11 cellular contexts compared by ENCODE assay signal in the genomic region with DNA sequence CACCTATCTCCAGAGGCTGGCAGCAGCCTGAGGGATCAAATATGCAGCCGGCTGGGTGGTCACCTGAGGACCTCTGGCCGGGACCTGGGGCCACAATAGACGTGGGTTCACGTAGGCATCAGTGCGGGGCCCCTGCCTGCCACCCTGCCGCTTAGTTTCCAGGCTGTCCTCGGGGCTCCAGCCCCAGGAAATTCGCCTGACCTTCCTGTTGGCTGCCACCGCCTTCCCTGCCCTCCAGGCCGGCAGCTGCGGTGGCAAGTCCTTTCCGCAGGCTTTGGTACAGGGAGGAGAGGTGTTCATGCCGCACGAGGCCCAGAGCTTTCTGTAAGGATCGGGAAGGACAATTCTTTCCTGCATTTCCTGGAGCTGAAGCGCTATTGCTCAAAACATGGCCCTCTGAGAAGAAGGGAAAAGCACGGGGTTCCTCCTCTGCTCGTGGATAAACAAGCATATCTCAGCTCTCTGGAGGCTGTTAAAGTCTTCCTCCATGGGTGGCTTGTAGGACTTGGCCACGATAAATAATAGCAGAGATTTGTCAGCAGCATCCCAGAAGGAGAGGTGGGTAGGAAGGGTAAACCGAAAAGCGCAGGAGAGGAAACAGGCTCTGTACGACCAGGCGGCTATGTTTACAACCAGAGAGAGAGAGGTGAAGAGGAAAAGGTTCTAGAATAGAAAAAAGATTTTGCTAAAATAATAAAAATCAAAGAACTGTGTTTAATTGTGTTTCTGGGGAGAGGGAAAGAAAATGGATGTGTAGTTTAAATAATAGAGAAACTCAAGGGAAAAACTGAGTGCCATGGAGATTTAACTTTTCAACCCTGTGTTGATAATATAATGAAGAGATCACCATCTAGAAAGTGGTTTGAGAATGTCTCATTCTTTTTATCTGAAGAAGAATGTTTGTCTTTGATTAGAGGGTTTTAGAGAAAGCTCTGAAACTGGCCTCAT. TPM values are rescaled to one million over a fixed set of nuclear protein-coding genes. Genes with fewer than 3 reads are reported as not detected.
DNase-seq lines count a peak whose midpoint lies in the region; ATAC-seq, FAIRE-seq and TF ChIP-seq lines count a peak whose summit lies in the region.
"Had no signal": no experiment of that assay in that cellular context is flagged by ENCODE, and none has a peak within 500 bp of the region (broad histone marks: within the 10 kb centered on the region; RNA-seq: fewer than 3 reads in every experiment).

No MANE protein-coding gene starts in this region.

- CTCF ChIA-PET in CD4-positive, alpha-beta T cell (lab: Charles Lee) = no interaction called here

- H3K27me3 ChIP-seq in RWPE2 (ENCODE audit: insufficient read depth, poor library complexity, severe bottlenecking) = no peaks in the 10 kb centered on the region
- no peaks in the 10 kb centered on the region for H3K27me3 ChIP-seq in endodermal cell (ENCODE audit: control insufficient read depth, insufficient read depth, low read length, poor library complexity, severe bottlenecking)
- peaks cover 4 to 25% of the 10 kb centered on the region in 2 donors for H3K27me3 ChIP-seq in mucosa of rectum (ENCODE audit: control insufficient read depth in 2 of 2, insufficient read depth in 2 of 2, low read length in 2 of 2)
- H3K27me3 ChIP-seq in thyroid gland = no peaks in the 10 kb centered on the region
- peaks cover 8 to 10% of the 10 kb centered on the region in 2 donors for H3K27me3 ChIP-seq in small intestine (ENCODE audit: control insufficient read depth in 2 of 2, insufficient read depth in 2 of 2, low read length in 2 of 2)
- peaks cover 45% of the 10 kb centered on the region for H3K27me3 ChIP-seq in CD4-positive, alpha-beta T cell (ENCODE audit: control insufficient read depth, insufficient read depth, low read length)

- H3K9me3 ChIP-seq in RWPE2 (ENCODE audit: severe bottlenecking) (no peaks in the 10 kb centered on the region), endodermal cell (ENCODE audit: control insufficient read depth, low read length) (no peaks in the 10 kb centered on the region), mucosa of rectum (ENCODE audit: control insufficient read depth in 2 of 2, low read length in 2 of 2) (no peaks in the 10 kb centered on the region), thyroid gland (no peaks in the 10 kb centered on the region), small intestine (ENCODE audit: control insufficient read depth, low read depth) (no peaks in the 10 kb centered on the region)
- no peaks in the 10 kb centered on the region for H3K9me3 ChIP-seq in CD4-positive, alpha-beta T cell (ENCODE audit: control insufficient read depth, low read length)

- H3K27me3 Mint-ChIP-seq in endodermal cell (ENCODE audit: insufficient read depth) = no peaks in the 10 kb centered on the region
- H3K27me3 Mint-ChIP-seq in CD4-positive, alpha-beta T cell = peaks cover 76% of the 10 kb centered on the region

- H3K4me3 ChIP-seq in RWPE2 (ENCODE audit: severe bottlenecking) (no peak overlapping the region), endodermal cell (ENCODE audit: low read length) (peak overlapping the region; percentile 92), mucosa of rectum (ENCODE audit: low read length in 2 of 2) (peak overlapping the region in 1 of 2 donors; percentile 22), thyroid gland (replicated peaks in 1 of 3) (no peak overlapping the region), small intestine (ENCODE audit: low read depth in 1 of 2, low read length in 2 of 2) (peak overlapping the region in 1 of 2 donors; percentile 7)

- no peak for ATAC-seq in RWPE2 (ENCODE audit: low read depth)
- ATAC-seq in CD4-positive, alpha-beta T cell (ENCODE audit: poor library complexity) = no peak
- ATAC-seq: T-cell had no signal

- H3K27ac ChIP-seq in RWPE2 (ENCODE audit: poor library complexity, severe bottlenecking) (peak overlapping the region; percentile 99), endodermal cell (ENCODE audit: low read depth, low read length) (no peak overlapping the region), mucosa of rectum (ENCODE audit: low read depth in 2 of 2, low read length in 2 of 2) (peak overlapping the region; percentile 38 to 44), thyroid gland (peak overlapping the region in 2 of 3 donors; percentile 58 to 93), small intestine (ENCODE audit: low read depth in 1 of 2, low read length in 1 of 2) (peak overlapping the region in 1 of 2 donors; percentile 71)
- no peak overlapping the region for H3K27ac ChIP-seq in CD4-positive, alpha-beta T cell (ENCODE audit: low read depth, low read length)

- H3K36me3 Mint-ChIP-seq in endodermal cell (ENCODE audit: low read depth) = peaks cover 64% of the 10 kb centered on the region
- no peaks in the 10 kb centered on the region for H3K36me3 Mint-ChIP-seq in CD4-positive, alpha-beta T cell (ENCODE audit: low read depth)
- H3K36me3 Mint-ChIP-seq: T-cell had no signal

- DNase-seq in RWPE2 (ENCODE audit: low spot score) (no peak), endodermal cell (peak; percentile 49), thyroid gland (no peak), small intestine (no peak), midbrain (lab: John Stamatoyannopoulos, UW) (no peak)
- DNase-seq in CD4-positive, alpha-beta T cell = no peak
- DNase-seq: activated CD4-positive, alpha-beta T cell treated with anti-CD3 and anti-CD28 coated beads, Interleukin-2, amount 50 U/mL, for 4 hours; NCI-H1436; T-cell had no signal

- intact Hi-C loops in thyroid gland (cut with DNase I) = loop anchor here (10.0 kb wide), 1 partner anchor 103 kb away; no protein-coding TSS in a partner anchor
- intact Hi-C loops in CD4-positive, alpha-beta T cell (cut with DNase I, micrococcal nuclease) = no loop called here

- no peak for TF ChIP-seq CTCF in RWPE2 (IDR thresholded peaks at IDR 0.05; ENCODE audit: poor library complexity, severe bottlenecking)
- TF ChIP-seq CTCF in endodermal cell (conservative IDR thresholded peaks at IDR 0.05) = no peak
- no peak for TF ChIP-seq CTCF in thyroid gland (IDR thresholded peaks at IDR 0.05)
- TF ChIP-seq CTCF in CD4-positive, alpha-beta T cell (IDR thresholded peaks at IDR 0.05) = no peak

- H3K9ac ChIP-seq in endodermal cell (ENCODE audit: extremely low read depth, low read length, poor library complexity, severe bottlenecking) (peak overlapping the region; percentile 11), mucosa of rectum (ENCODE audit: low read depth in 1 of 2, low read length in 2 of 2) (peak overlapping the region in 1 of 2 donors; percentile 47)

- POLR2A ChIA-PET in CD4-positive, alpha-beta T cell (lab: Charles Lee) = no interaction called here

- H3K36me3 ChIP-seq in RWPE2 (ENCODE audit: low read depth) = peaks cover 54% of the 10 kb centered on the region
- peaks cover 65% of the 10 kb centered on the region for H3K36me3 ChIP-seq in endodermal cell (ENCODE audit: control insufficient read depth, insufficient read depth, low read length)
- no peaks in the 10 kb centered on the region for H3K36me3 ChIP-seq in mucosa of rectum (ENCODE audit: control insufficient read depth in 2 of 2, insufficient read depth in 2 of 2, low read length in 2 of 2)
- H3K36me3 ChIP-seq in thyroid gland = no peaks in the 10 kb centered on the region
- no peaks in the 10 kb centered on the region for H3K36me3 ChIP-seq in small intestine (ENCODE audit: control insufficient read depth in 2 of 2, insufficient read depth in 2 of 2, low read length in 2 of 2)

- H3K4me1 Mint-ChIP-seq in endodermal cell = peaks cover 48% of the 10 kb centered on the region
- H3K4me1 Mint-ChIP-seq in CD4-positive, alpha-beta T cell (ENCODE audit: low read depth) = no peaks in the 10 kb centered on the region

- peak overlapping the region; percentile 68 for H3K27ac Mint-ChIP-seq in endodermal cell
- no peak overlapping the region for H3K27ac Mint-ChIP-seq in CD4-positive, alpha-beta T cell
- H3K27ac Mint-ChIP-seq: dendritic cell treated with granulocyte-macrophage colony-stimulating factor and Interleukin-4, amounts not matched to agents 40 ng/mL and 50 ng/mL, for 4 days; T-cell had no signal

- FAIRE-seq in small intestine (lab: Jason Lieb, UNC) = no peak

- H3K9me3 Mint-ChIP-seq in endodermal cell = no peaks in the 10 kb centered on the region
- H3K9me3 Mint-ChIP-seq in CD4-positive, alpha-beta T cell = no peaks in the 10 kb centered on the region
- H3K9me3 Mint-ChIP-seq: dendritic cell treated with granulocyte-macrophage colony-stimulating factor and Interleukin-4, amounts not matched to agents 40 ng/mL and 50 ng/mL, for 4 days had no signal

- no peak for TF ChIP-seq POLR2A in thyroid gland (IDR thresholded peaks at IDR 0.05)

- H3K4me3 Mint-ChIP-seq in endodermal cell = peak overlapping the region; percentile 15
- H3K4me3 Mint-ChIP-seq in CD4-positive, alpha-beta T cell = no peak overlapping the region
- H3K4me3 Mint-ChIP-seq: dendritic cell treated with granulocyte-macrophage colony-stimulating factor and Interleukin-4, amounts not matched to agents 40 ng/mL and 50 ng/mL, for 4 days; T-cell had no signal

- 79 to 88% methylated on average over 21 to 23 of the region's 23 CpGs for WGBS in endodermal cell (ENCODE audit: insufficient coverage in 1 of 2, insufficient read length in 1 of 2), 2 experiments
- WGBS in thyroid gland, 2 donors = 68 to 75% methylated on average over 13 to 22 of the region's 23 CpGs
- WGBS in small intestine, 3 donors = 51 to 72% (median 55%) methylated on average over 23 of the region's 23 CpGs

- peaks cover 37% of the 10 kb centered on the region for H3K4me1 ChIP-seq in RWPE2 (ENCODE audit: insufficient read depth, poor library complexity, severe bottlenecking)
- peaks cover 44% of the 10 kb centered on the region for H3K4me1 ChIP-seq in endodermal cell (ENCODE audit: control insufficient read depth, insufficient read depth, low read length)
- H3K4me1 ChIP-seq in mucosa of rectum (ENCODE audit: control insufficient read depth in 2 of 2, insufficient read depth in 2 of 2, low read length in 2 of 2) = peaks cover 9 to 19% of the 10 kb centered on the region in 2 donors
- H3K4me1 ChIP-seq in thyroid gland = peaks cover 44 to 78% of the 10 kb centered on the region in 2 donors
- no peaks in the 10 kb centered on the region for H3K4me1 ChIP-seq in small intestine (ENCODE audit: control insufficient read depth in 2 of 2, insufficient read depth in 1 of 2, low read depth in 1 of 2, low read length in 1 of 2)

RNA-seq across cellular contexts. Expression of a gene that starts 4.9 kb away (rescaled TPM):
- total RNA-seq in endodermal cell = 100 to 1,000 TPM; 388 to 398 TPM
- polyA plus RNA-seq in endodermal cell (2013, experiment 1 of 2) = 216 TPM
- 219 TPM for polyA plus RNA-seq in endodermal cell (2013, experiment 2 of 2)
- 100 to 1,000 TPM in 3 of 4 donors, 10 to 100 TPM in 1; 97.6 to 193 (median 131) TPM for total RNA-seq in thyroid gland
- 10 to 100 TPM; 42.3 to 76.7 (median 52.4) TPM for polyA plus RNA-seq in small intestine
- not detected for total RNA-seq in CD4-positive, alpha-beta T cell

RNA-seq across cellular contexts. Expression of a gene that starts 5.0 kb away (rescaled TPM):
- total RNA-seq in endodermal cell (100 to 1,000 TPM; 702 to 764 TPM), thyroid gland (100 to 1,000 TPM in 2 of 4 donors, 10 to 100 TPM in 2; 71.3 to 161 (median 112) TPM)
- 174 TPM for polyA plus RNA-seq in endodermal cell (2013, experiment 1 of 2)
- 194 TPM for polyA plus RNA-seq in endodermal cell (2013, experiment 2 of 2)
- polyA plus RNA-seq in small intestine = 10 to 100 TPM in 1 of 3 donors, 1 to 10 TPM in 2; 3.1 to 58.5 (median 5.9) TPM
- total RNA-seq in CD4-positive, alpha-beta T cell = under 1 TPM; 0.08 to 0.16 TPM

Comparison
In these comparisons a context has a peak if more than half of its experiments do, and no peak if none do; other contexts are left out.
1. H3K27ac ChIP-seq: peak in RWPE2 (single experiment), mucosa of rectum (2 of 2) and thyroid gland (2 of 3); none in endodermal cell (single experiment) and CD4-positive, alpha-beta T cell (single experiment).
2. RNA of a gene that starts 4.9 kb away (total RNA-seq): 388 to 398 TPM in endodermal cell and 97.6 to 193 TPM in thyroid gland; not detected in CD4-positive, alpha-beta T cell; every median in the first group is over 10 times any median in the second.
3. RNA of a gene that starts 5.0 kb away (total RNA-seq): 702 to 764 TPM in endodermal cell and 71.3 to 161 TPM in thyroid gland; 0.08 to 0.16 TPM in CD4-positive, alpha-beta T cell; every median in the first group is over 10 times any median in the second.